In genomic region chr3:72839057-72839456, GRCh38 we compare ENCODE assay signal across 1 cellular context.
TF ChIP-seq lines count a peak whose summit lies in the region.

No MANE protein-coding gene starts in this region.

TF ChIP-seq in K562, 482 proteins besides CTCF, POLR2A, EP300 and RAD21 (continued from another document):
- TF ChIP-seq, protein P1, sequence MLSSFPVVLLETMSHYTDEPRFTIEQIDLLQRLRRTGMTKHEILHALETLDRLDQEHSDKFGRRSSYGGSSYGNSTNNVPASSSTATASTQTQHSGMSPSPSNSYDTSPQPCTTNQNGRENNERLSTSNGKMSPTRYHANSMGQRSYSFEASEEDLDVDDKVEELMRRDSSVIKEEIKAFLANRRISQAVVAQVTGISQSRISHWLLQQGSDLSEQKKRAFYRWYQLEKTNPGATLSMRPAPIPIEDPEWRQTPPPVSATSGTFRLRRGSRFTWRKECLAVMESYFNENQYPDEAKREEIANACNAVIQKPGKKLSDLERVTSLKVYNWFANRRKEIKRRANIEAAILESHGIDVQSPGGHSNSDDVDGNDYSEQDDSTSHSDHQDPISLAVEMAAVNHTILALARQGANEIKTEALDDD (IDR thresholded peaks at IDR 0.05), result peak; percentile 52
- TF ChIP-seq ZNF518B (CRISPR knock-in tag; IDR thresholded peaks at IDR 0.05) (no peak), ZEB2 (IDR thresholded peaks at IDR 0.05) (no peak), ZNF436 (CRISPR knock-in tag; IDR thresholded peaks at IDR 0.05) (no peak), ZNF79 (CRISPR knock-in tag; IDR thresholded peaks at IDR 0.05; ENCODE audit: low read depth) (no peak), PURB (CRISPR knock-in tag; IDR thresholded peaks at IDR 0.05; ENCODE audit: low read depth) (no peak), CEBPG (CRISPR knock-in tag; IDR thresholded peaks at IDR 0.05) (no peak), CEBPG (tag; conservative IDR thresholded peaks at IDR 0.05 in 1 of 2, IDR thresholded peaks at IDR 0.05 in 1 of 2) (0 out of 4 replicates have a peak, but pooled peaks of 1 of the 2 experiments have one; percentile 45), GATAD2A (IDR thresholded peaks at IDR 0.05) (no peak), SRF (CRISPR knock-in tag; IDR thresholded peaks at IDR 0.05) (no peak), RB1 (IDR thresholded peaks at IDR 0.05; ENCODE audit: low read depth) (no peak), EHMT2 (IDR thresholded peaks at IDR 0.05) (no peak), MYNN (IDR thresholded peaks at IDR 0.05) (no peak), MYNN (CRISPR knock-in tag; IDR thresholded peaks at IDR 0.05) (no peak)
- TF ChIP-seq, protein P2, sequence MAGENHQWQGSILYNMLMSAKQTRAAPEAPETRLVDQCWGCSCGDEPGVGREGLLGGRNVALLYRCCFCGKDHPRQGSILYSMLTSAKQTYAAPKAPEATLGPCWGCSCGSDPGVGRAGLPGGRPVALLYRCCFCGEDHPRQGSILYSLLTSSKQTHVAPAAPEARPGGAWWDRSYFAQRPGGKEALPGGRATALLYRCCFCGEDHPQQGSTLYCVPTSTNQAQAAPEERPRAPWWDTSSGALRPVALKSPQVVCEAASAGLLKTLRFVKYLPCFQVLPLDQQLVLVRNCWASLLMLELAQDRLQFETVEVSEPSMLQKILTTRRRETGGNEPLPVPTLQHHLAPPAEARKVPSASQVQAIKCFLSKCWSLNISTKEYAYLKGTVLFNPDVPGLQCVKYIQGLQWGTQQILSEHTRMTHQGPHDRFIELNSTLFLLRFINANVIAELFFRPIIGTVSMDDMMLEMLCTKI (IDR thresholded peaks at IDR 0.05; ENCODE audit: partially characterized antibody), result no peak
